20 cellular contexts compared by ENCODE assay signal in genomic region chr6:122649701-122650100, GRCh38. TPM values are rescaled to one million over a fixed set of nuclear protein-coding genes. Genes with fewer than 3 reads are reported as not detected.
"Had no signal": no experiment of that assay in that cellular context is flagged by ENCODE, and none has a peak within 500 bp of the region (broad histone marks: within the 10 kb centered on the region; RNA-seq: fewer than 3 reads in every experiment).

No MANE protein-coding gene starts in this region.

- H3K9ac ChIP-seq: neural progenitor cell had no signal

- H3K4me2 ChIP-seq: neural progenitor cell had no signal

- ATAC-seq: activated CD4-positive, CD25-positive, alpha-beta regulatory T cell treated with anti-CD3 and anti-CD28 coated beads, Interleukin-2, amount 50 U/mL, for 24 hours; activated T-cell treated with anti-CD3 and anti-CD28 coated beads, Interleukin-2, amount 50 U/mL, for 4 hours; effector memory CD8-positive, alpha-beta T cell had no signal

- H3K9me3 ChIP-seq: left ventricle myocardium inferior, tibial artery, uterus had no signal

- H3K27ac ChIP-seq: left ventricle myocardium inferior, neural progenitor cell, tibial artery, uterus had no signal

- FAIRE-seq: kidney had no signal

- H3K4me1 ChIP-seq: left ventricle myocardium inferior, neural progenitor cell, tibial artery, uterus had no signal

- DNase-seq: activated CD4-positive, alpha-beta T cell treated with anti-CD3 and anti-CD28 coated beads, Interleukin-2, amount 10 ng/mL, durations not matched to agents 7 days and 5 days; activated CD8-positive, alpha-beta memory T cell treated with anti-CD3 and anti-CD28 coated beads, Interleukin-2, amount 50 U/mL, for 4 hours; activated naive CD4-positive, alpha-beta T cell treated with anti-CD3 and anti-CD28 coated beads for 36 hours; activated T-cell treated with anti-CD3 and anti-CD28 coated beads, Interleukin-2, amount 50 U/mL, for 4 hours; aorta; effector memory CD8-positive, alpha-beta T cell; foreskin melanocyte; glutamatergic neuron; hippocampal formation; kidney; left ventricle myocardium inferior; naive B cell; stimulated activated CD4-positive, alpha-beta T cell treated with anti-CD3 and anti-CD28 coated beads, Interleukin-2, amount 100 ng/mL, for 24 hours; stimulated activated naive CD4-positive, alpha-beta T cell treated with Interleukin-2 at 50 U/mL for 16 hours; substantia nigra; tibial artery; uterus had no signal

- H3K36me3 ChIP-seq: left ventricle myocardium inferior, neural progenitor cell, tibial artery, uterus had no signal

- H2AFZ ChIP-seq: neural progenitor cell had no signal

- H3K4me3 ChIP-seq: left ventricle myocardium inferior, neural progenitor cell, tibial artery, uterus had no signal

- H3K27me3 ChIP-seq: neural progenitor cell, tibial artery, uterus had no signal

RNA-seq across cellular contexts. Expression of gene PKIB, which starts 39.5 kb away (rescaled TPM):
- total RNA-seq: skeletal muscle tissue had no signal
